ENCODE assay signal across 1 cellular context in the genomic region with DNA sequence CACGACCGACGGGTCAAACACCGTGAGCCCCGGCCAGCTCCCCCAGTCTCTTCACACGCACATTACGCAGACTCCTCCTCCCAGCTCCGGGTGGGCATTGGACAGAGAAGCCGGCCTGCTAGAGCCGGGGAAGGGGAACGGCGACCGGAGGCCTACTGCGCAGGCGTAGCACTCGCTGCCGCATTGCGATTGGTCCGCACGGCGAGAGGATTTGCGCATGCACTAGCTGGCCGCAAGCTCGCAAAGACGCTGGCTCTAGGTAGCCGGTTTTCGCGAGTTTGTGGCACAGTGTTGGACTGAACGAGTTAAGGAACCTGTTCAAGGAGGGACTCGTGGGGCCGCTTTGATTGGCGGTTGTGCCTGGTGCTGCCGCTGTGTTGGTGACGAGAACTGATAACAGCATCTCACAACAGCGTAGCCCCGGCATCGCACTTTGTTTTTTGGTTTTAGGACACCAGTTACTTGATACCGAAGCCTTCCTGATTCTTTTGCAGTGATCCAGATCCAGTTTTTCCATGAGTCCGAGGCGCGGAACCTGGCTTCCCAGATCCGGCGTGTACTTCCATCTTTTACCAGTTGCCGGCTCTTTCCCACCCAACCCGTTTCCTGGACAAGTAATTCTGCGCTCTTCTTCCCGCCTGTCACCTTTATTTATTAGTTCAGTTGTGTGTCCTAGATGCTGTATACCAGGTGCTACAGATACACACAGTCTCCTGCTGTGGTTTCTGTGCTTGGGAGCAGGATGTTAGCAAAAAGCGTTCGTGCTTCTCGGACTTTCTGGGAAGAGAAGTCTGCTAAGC.
TF ChIP-seq lines count a peak whose summit lies in the region.

A gene (minus strand): TSS at position 139 of the 800 bp plus-strand sequence. CDS start 185 bp downstream, outside the sequence.

TF ChIP-seq in GM12878, 131 proteins besides CTCF, POLR2A, EP300 and RAD21 (continued from another document and continues in another):
- TF ChIP-seq, protein P1, sequence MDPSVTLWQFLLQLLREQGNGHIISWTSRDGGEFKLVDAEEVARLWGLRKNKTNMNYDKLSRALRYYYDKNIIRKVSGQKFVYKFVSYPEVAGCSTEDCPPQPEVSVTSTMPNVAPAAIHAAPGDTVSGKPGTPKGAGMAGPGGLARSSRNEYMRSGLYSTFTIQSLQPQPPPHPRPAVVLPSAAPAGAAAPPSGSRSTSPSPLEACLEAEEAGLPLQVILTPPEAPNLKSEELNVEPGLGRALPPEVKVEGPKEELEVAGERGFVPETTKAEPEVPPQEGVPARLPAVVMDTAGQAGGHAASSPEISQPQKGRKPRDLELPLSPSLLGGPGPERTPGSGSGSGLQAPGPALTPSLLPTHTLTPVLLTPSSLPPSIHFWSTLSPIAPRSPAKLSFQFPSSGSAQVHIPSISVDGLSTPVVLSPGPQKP (IDR thresholded peaks at IDR 0.05; ENCODE audit: low read depth, low read length): 0 out of 2 replicates have a peak, but pooled peaks have one; percentile 40
- peak; percentile 95 for TF ChIP-seq NBN (IDR thresholded peaks at IDR 0.05)
- TF ChIP-seq EED (IDR thresholded peaks at IDR 0.05; ENCODE audit: low read depth): 0 out of 2 replicates have a peak, but pooled peaks have one; percentile 49
- no peak for TF ChIP-seq ZNF622 (IDR thresholded peaks at IDR 0.05)
- no peak for TF ChIP-seq JUND (IDR thresholded peaks at IDR 0.05; ENCODE audit: low read depth, low read length)
- no peak for TF ChIP-seq SUZ12 (IDR thresholded peaks at IDR 0.05; ENCODE audit: unreplicated experiment)
- no peak for TF ChIP-seq SPI1 (IDR thresholded peaks at IDR 0.05; ENCODE audit: borderline replicate concordance, insufficient read depth, low read depth, low read length)
- no peak for TF ChIP-seq RAD51 (IDR thresholded peaks at IDR 0.05)
- no peak for TF ChIP-seq ZNF24 (IDR thresholded peaks at IDR 0.05)
- TF ChIP-seq, protein P2, sequence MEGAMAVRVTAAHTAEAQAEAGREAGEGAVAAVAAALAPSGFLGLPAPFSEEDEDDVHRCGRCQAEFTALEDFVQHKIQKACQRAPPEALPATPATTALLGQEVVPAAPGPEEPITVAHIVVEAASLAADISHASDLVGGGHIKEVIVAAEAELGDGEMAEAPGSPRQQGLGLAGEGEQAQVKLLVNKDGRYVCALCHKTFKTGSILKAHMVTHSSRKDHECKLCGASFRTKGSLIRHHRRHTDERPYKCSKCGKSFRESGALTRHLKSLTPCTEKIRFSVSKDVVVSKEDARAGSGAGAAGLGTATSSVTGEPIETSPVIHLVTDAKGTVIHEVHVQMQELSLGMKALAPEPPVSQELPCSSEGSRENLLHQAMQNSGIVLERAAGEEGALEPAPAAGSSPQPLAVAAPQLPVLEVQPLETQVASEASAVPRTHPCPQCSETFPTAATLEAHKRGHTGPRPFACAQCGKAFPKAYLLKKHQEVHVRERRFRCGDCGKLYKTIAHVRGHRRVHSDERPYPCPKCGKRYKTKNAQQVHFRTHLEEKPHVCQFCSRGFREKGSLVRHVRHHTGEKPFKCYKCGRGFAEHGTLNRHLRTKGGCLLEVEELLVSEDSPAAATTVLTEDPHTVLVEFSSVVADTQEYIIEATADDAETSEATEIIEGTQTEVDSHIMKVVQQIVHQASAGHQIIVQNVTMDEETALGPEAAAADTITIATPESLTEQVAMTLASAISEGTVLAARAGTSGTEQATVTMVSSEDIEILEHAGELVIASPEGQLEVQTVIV (IDR thresholded peaks at IDR 0.05; ENCODE audit: borderline replicate concordance, partially characterized antibody): peak; percentile 79
- no peak for TF ChIP-seq TARDBP (IDR thresholded peaks at IDR 0.05; ENCODE audit: borderline replicate concordance)
- TF ChIP-seq ESRRA (IDR thresholded peaks at IDR 0.05; ENCODE audit: low read length): no peak
- TF ChIP-seq MTA2 (IDR thresholded peaks at IDR 0.05; ENCODE audit: low read depth): peak; percentile 53
- TF ChIP-seq POU2F2 (IDR thresholded peaks at IDR 0.05; ENCODE audit: borderline replicate concordance, low read depth, low read length): 0 out of 3 replicates have a peak, but pooled peaks have one; percentile 8
- no peak for TF ChIP-seq MEF2A (IDR thresholded peaks at IDR 0.05; ENCODE audit: insufficient read depth, low read depth, low read length)
- no peak for TF ChIP-seq RFX5 (IDR thresholded peaks at IDR 0.05; ENCODE audit: low read depth, low read length)
- TF ChIP-seq SIN3A (IDR thresholded peaks at IDR 0.05; ENCODE audit: low read depth, low read length): no peak; the same call in 1 of the 2 replicates
- TF ChIP-seq, protein P3, sequence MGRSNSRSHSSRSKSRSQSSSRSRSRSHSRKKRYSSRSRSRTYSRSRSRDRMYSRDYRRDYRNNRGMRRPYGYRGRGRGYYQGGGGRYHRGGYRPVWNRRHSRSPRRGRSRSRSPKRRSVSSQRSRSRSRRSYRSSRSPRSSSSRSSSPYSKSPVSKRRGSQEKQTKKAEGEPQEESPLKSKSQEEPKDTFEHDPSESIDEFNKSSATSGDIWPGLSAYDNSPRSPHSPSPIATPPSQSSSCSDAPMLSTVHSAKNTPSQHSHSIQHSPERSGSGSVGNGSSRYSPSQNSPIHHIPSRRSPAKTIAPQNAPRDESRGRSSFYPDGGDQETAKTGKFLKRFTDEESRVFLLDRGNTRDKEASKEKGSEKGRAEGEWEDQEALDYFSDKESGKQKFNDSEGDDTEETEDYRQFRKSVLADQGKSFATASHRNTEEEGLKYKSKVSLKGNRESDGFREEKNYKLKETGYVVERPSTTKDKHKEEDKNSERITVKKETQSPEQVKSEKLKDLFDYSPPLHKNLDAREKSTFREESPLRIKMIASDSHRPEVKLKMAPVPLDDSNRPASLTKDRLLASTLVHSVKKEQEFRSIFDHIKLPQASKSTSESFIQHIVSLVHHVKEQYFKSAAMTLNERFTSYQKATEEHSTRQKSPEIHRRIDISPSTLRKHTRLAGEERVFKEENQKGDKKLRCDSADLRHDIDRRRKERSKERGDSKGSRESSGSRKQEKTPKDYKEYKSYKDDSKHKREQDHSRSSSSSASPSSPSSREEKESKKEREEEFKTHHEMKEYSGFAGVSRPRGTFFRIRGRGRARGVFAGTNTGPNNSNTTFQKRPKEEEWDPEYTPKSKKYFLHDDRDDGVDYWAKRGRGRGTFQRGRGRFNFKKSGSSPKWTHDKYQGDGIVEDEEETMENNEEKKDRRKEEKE (IDR thresholded peaks at IDR 0.05): no peak
- no peak for TF ChIP-seq HDAC2 (IDR thresholded peaks at IDR 0.05)
- TF ChIP-seq, protein P4, sequence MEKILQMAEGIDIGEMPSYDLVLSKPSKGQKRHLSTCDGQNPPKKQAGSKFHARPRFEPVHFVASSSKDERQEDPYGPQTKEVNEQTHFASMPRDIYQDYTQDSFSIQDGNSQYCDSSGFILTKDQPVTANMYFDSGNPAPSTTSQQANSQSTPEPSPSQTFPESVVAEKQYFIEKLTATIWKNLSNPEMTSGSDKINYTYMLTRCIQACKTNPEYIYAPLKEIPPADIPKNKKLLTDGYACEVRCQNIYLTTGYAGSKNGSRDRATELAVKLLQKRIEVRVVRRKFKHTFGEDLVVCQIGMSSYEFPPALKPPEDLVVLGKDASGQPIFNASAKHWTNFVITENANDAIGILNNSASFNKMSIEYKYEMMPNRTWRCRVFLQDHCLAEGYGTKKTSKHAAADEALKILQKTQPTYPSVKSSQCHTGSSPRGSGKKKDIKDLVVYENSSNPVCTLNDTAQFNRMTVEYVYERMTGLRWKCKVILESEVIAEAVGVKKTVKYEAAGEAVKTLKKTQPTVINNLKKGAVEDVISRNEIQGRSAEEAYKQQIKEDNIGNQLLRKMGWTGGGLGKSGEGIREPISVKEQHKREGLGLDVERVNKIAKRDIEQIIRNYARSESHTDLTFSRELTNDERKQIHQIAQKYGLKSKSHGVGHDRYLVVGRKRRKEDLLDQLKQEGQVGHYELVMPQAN (conservative IDR thresholded peaks at IDR 0.05): no peak
- TF ChIP-seq CREB1 (IDR thresholded peaks at IDR 0.05; ENCODE audit: low read depth): no peak; the same call in 1 of the 2 replicates
- TF ChIP-seq, protein P5, sequence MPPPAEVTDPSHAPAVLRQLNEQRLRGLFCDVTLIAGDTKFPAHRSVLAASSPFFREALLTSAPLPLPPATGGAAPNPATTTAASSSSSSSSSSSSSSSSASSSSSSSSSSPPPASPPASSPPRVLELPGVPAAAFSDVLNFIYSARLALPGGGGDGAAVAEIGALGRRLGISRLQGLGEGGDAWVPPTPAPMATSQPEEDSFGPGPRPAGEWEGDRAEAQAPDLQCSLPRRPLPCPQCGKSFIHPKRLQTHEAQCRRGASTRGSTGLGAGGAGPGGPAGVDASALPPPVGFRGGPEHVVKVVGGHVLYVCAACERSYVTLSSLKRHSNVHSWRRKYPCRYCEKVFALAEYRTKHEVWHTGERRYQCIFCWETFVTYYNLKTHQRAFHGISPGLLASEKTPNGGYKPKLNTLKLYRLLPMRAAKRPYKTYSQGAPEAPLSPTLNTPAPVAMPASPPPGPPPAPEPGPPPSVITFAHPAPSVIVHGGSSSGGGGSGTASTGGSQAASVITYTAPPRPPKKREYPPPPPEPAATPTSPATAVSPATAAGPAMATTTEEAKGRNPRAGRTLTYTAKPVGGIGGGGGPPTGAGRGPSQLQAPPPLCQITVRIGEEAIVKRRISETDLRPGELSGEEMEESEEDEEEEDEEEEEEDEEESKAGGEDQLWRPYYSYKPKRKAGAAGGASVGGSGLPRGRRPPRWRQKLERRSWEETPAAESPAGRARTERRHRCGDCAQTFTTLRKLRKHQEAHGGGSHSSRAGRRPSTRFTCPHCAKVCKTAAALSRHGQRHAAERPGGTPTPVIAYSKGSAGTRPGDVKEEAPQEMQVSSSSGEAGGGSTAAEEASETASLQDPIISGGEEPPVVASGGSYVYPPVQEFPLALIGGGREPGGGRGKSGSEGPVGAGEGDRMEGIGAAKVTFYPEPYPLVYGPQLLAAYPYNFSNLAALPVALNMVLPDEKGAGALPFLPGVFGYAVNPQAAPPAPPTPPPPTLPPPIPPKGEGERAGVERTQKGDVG (CRISPR knock-in tag; IDR thresholded peaks at IDR 0.05): no peak
- TF ChIP-seq SMARCA5 (IDR thresholded peaks at IDR 0.05): 0 out of 2 replicates have a peak, but pooled peaks have one; percentile 46
- TF ChIP-seq CEBPB (IDR thresholded peaks at IDR 0.05; ENCODE audit: borderline replicate concordance in 1 of 2, low read depth in 2 of 2, low read length in 2 of 2): no peak
- TF ChIP-seq GATAD2B (conservative IDR thresholded peaks at IDR 0.05; ENCODE audit: low read depth): peak; percentile 42; the same call in 1 of the 2 replicates
- no peak for TF ChIP-seq EZH2 (IDR thresholded peaks at IDR 0.05; ENCODE audit: borderline replicate concordance, control insufficient read depth, low read depth, low read length)
- no peak for TF ChIP-seq CHD1 (IDR thresholded peaks at IDR 0.05; ENCODE audit: low read depth, low read length)
- no peak for TF ChIP-seq HDGF (IDR thresholded peaks at IDR 0.05)
- TF ChIP-seq FOS (IDR thresholded peaks at IDR 0.05; ENCODE audit: borderline replicate concordance, extremely low read depth, insufficient read length): no peak
- TF ChIP-seq, protein P6, sequence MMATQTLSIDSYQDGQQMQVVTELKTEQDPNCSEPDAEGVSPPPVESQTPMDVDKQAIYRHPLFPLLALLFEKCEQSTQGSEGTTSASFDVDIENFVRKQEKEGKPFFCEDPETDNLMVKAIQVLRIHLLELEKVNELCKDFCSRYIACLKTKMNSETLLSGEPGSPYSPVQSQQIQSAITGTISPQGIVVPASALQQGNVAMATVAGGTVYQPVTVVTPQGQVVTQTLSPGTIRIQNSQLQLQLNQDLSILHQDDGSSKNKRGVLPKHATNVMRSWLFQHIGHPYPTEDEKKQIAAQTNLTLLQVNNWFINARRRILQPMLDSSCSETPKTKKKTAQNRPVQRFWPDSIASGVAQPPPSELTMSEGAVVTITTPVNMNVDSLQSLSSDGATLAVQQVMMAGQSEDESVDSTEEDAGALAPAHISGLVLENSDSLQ (IDR thresholded peaks at IDR 0.05): peak; percentile 74
- TF ChIP-seq, protein P7, sequence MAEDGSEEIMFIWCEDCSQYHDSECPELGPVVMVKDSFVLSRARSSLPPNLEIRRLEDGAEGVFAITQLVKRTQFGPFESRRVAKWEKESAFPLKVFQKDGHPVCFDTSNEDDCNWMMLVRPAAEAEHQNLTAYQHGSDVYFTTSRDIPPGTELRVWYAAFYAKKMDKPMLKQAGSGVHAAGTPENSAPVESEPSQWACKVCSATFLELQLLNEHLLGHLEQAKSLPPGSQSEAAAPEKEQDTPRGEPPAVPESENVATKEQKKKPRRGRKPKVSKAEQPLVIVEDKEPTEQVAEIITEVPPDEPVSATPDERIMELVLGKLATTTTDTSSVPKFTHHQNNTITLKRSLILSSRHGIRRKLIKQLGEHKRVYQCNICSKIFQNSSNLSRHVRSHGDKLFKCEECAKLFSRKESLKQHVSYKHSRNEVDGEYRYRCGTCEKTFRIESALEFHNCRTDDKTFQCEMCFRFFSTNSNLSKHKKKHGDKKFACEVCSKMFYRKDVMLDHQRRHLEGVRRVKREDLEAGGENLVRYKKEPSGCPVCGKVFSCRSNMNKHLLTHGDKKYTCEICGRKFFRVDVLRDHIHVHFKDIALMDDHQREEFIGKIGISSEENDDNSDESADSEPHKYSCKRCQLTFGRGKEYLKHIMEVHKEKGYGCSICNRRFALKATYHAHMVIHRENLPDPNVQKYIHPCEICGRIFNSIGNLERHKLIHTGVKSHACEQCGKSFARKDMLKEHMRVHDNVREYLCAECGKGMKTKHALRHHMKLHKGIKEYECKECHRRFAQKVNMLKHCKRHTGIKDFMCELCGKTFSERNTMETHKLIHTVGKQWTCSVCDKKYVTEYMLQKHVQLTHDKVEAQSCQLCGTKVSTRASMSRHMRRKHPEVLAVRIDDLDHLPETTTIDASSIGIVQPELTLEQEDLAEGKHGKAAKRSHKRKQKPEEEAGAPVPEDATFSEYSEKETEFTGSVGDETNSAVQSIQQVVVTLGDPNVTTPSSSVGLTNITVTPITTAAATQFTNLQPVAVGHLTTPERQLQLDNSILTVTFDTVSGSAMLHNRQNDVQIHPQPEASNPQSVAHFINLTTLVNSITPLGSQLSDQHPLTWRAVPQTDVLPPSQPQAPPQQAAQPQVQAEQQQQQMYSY (CRISPR knock-in tag; IDR thresholded peaks at IDR 0.05): no peak
- TF ChIP-seq STAT3 (IDR thresholded peaks at IDR 0.05; ENCODE audit: low read depth, low read length): 0 out of 2 replicates have a peak, but pooled peaks have one; percentile 70
- TF ChIP-seq ZNF207 (IDR thresholded peaks at IDR 0.05; ENCODE audit: borderline replicate concordance): peak; percentile 91
- TF ChIP-seq IKZF1 (conservative IDR thresholded peaks at IDR 0.05): peak; percentile 69
- no peak for TF ChIP-seq MYC (IDR thresholded peaks at IDR 0.05; ENCODE audit: insufficient read depth, insufficient read length, insufficient replicate concordance, low read length, severe bottlenecking)
- no peak for TF ChIP-seq NR2C1 (IDR thresholded peaks at IDR 0.05)
- TF ChIP-seq DPF2 (IDR thresholded peaks at IDR 0.05): no peak; the same call in 1 of the 2 replicates
- peak; percentile 25; the same call in 1 of the 2 replicates for TF ChIP-seq CBFB (IDR thresholded peaks at IDR 0.05; ENCODE audit: low read depth)
- no peak for TF ChIP-seq NFXL1 (IDR thresholded peaks at IDR 0.05; ENCODE audit: borderline replicate concordance)
- TF ChIP-seq ASH2L (IDR thresholded peaks at IDR 0.05; ENCODE audit: borderline replicate concordance, low read depth): 0 out of 2 replicates have a peak, but pooled peaks have one; percentile 66
- no peak for TF ChIP-seq GABPA (IDR thresholded peaks at IDR 0.05; ENCODE audit: low read depth)
- no peak for TF ChIP-seq HDAC6 (IDR thresholded peaks at IDR 0.05; ENCODE audit: unreplicated experiment)
- no peak for TF ChIP-seq RBBP5 (conservative IDR thresholded peaks at IDR 0.05)
